16 cellular contexts compared by ENCODE assay signal in genomic region chr6:894274-894673, GRCh38.
A peak's percentile ranks its signal among the peaks of the same experiment; 100 is the strongest.
DNase-seq lines count a peak whose midpoint lies in the region; ATAC-seq, FAIRE-seq and TF ChIP-seq lines count a peak whose summit lies in the region.
"Had no signal": no experiment of that assay in that cellular context is flagged by ENCODE, and none has a peak within 500 bp of the region (broad histone marks: within the 10 kb centered on the region; RNA-seq: fewer than 3 reads in every experiment).

No MANE protein-coding gene starts in this region.

- TF ChIP-seq POLR2A in H54 (IDR thresholded peaks at IDR 0.05; ENCODE audit: low read depth, low read length): no peak

- H3K4me3 ChIP-seq in LNCaP clone FGC (ENCODE audit: low read depth, low read length): no peak overlapping the region
- H3K4me3 ChIP-seq in colonic mucosa: no peak overlapping the region
- H3K4me3 ChIP-seq: BLaER1 treated with 17β-estradiol and CSF1 and Interleukin-3, amounts not matched to agents 10 nM and 100 nM; heart right ventricle; pancreas had no signal

- TF ChIP-seq CTCF in LNCaP clone FGC (IDR thresholded peaks at IDR 0.05; ENCODE audit: control insufficient read depth, extremely low read depth, insufficient read depth) (peak; percentile 25), colonic mucosa (IDR thresholded peaks at IDR 0.05) (peak; percentile 21)

- no peaks in the 10 kb centered on the region for H3K27me3 ChIP-seq in colonic mucosa
- H3K27me3 ChIP-seq: BLaER1 treated with 17β-estradiol and CSF1 and Interleukin-3, amounts not matched to agents 10 nM and 100 nM; pancreas had no signal

- no peak for ATAC-seq in GM21381 (IDR thresholded peaks at IDR 0.05; ENCODE audit: unreplicated experiment)
- ATAC-seq: heart right ventricle, pancreas had no signal

- no peaks in the 10 kb centered on the region for H3K4me1 ChIP-seq in colonic mucosa
- H3K4me1 ChIP-seq: heart right ventricle, pancreas had no signal

- H3K36me3 ChIP-seq in colonic mucosa: no peaks in the 10 kb centered on the region
- H3K36me3 ChIP-seq: BLaER1 treated with 17β-estradiol and CSF1 and Interleukin-3, amounts not matched to agents 10 nM and 100 nM; heart right ventricle; pancreas had no signal

- no peak overlapping the region for H3K9ac ChIP-seq in colonic mucosa (ENCODE audit: low read depth in 2 of 2, low read length in 2 of 2)
- H3K9ac ChIP-seq: BLaER1 treated with 17β-estradiol and CSF1 and Interleukin-3, amounts not matched to agents 10 nM and 100 nM had no signal

- no peak overlapping the region for H3K27ac ChIP-seq in colonic mucosa
- H3K27ac ChIP-seq: BLaER1 treated with 17β-estradiol and CSF1 and Interleukin-3, amounts not matched to agents 10 nM and 100 nM; heart right ventricle; pancreas had no signal

- peak; percentile 24 for DNase-seq in stimulated activated CD4-positive, alpha-beta T cell treated with anti-CD3 and anti-CD28 coated beads, Interleukin-15, amount 100 ng/mL, for 24 hours
- no peak for DNase-seq in stimulated activated CD4-positive, alpha-beta T cell treated with anti-CD3 and anti-CD28 coated beads, Interleukin-2, amount 100 ng/mL, for 48 hours
- no peak for DNase-seq in LNCaP clone FGC (ENCODE audit: low read depth)
- DNase-seq in colonic mucosa: no peak
- DNase-seq in NCI-H2171 treated with DMSO at 0.1 percent for 48 hours (lab: John Stamatoyannopoulos, UW): no peak
- no peak for DNase-seq in NCI-H1092 treated with DMSO at 0.1 percent for 48 hours (lab: John Stamatoyannopoulos, UW)
- DNase-seq in H54 (ENCODE audit: insufficient read length, low spot score): no peak
- DNase-seq: cerebellar nuclear complex, DMS79 treated with DMSO at 0.1 percent for 48 hours, heart right ventricle, NCI-H510A, pancreas, RPMI8226, T-helper 9 cell had no signal

- no peaks in the 10 kb centered on the region for H3K9me3 ChIP-seq in colonic mucosa
- H3K9me3 ChIP-seq: BLaER1 treated with 17β-estradiol and CSF1 and Interleukin-3, amounts not matched to agents 10 nM and 100 nM; heart right ventricle; pancreas had no signal

- FAIRE-seq in H54 (lab: Jason Lieb, UNC): no peak
- FAIRE-seq: pancreas had no signal

- intact Hi-C loops in colonic mucosa (cut with DNase I): no loop called here
